Comparison of ENCODE assay signal across 40 cellular contexts in genomic region chr7:63931985-63932577, GRCh38.
"Had no signal": no experiment of that assay in that cellular context is flagged by ENCODE, and none has a peak within 500 bp of the region (broad histone marks: within the 10 kb centered on the region; RNA-seq: fewer than 3 reads in every experiment).

No MANE protein-coding gene starts in this region.

- H3K27me3 Mint-ChIP-seq: activated naive CD4-positive, alpha-beta T cell treated with anti-CD3 and anti-CD28 coated beads, Interleukin-2, amount 10 ng/mL, durations not matched to agents 7 days and 5 days; activated naive CD8-positive, alpha-beta T cell treated with anti-CD3 and anti-CD28 coated beads, Interleukin-2, amount 10 ng/mL, durations not matched to agents 7 days and 5 days; activated naive CD8-positive, alpha-beta T cell treated with anti-CD3 and anti-CD28 coated beads, Interleukin-2, amount 50 U/mL, for 24 hours; activated T-helper 17 cell treated with anti-CD3 and anti-CD28 coated beads, Interleukin-2, amount 50 U/mL, for 72 hours; brain; central memory CD8-positive, alpha-beta T cell had no signal

- DNase-seq: activated effector memory CD4-positive, alpha-beta T cell treated with anti-CD3 and anti-CD28 coated beads, Interleukin-2, amount 50 U/mL, for 16 hours; activated effector memory CD4-positive, alpha-beta T cell treated with Interleukin-2 at 50 U/mL for 16 hours; activated gamma-delta T cell; activated gamma-delta T cell treated with Interleukin-2 at 50 U/mL for 16 hours; activated naive CD4-positive, alpha-beta T cell; activated naive CD4-positive, alpha-beta T cell treated with anti-CD3 and anti-CD28 coated beads for 36 hours; activated naive CD4-positive, alpha-beta T cell treated with anti-CD3 and anti-CD28 coated beads, Interleukin-2, amount 10 ng/mL, durations not matched to agents 7 days and 5 days; activated naive CD4-positive, alpha-beta T cell treated with anti-CD3 and anti-CD28 coated beads, Interleukin-2, amount 50 U/mL, for 16 hours; activated naive CD4-positive, alpha-beta T cell treated with Interleukin-2 at 50 U/mL for 16 hours; activated naive CD8-positive, alpha-beta T cell treated with anti-CD3 and anti-CD28 coated beads for 36 hours; activated naive CD8-positive, alpha-beta T cell treated with anti-CD3 and anti-CD28 coated beads, Interleukin-2, amount 10 ng/mL, durations not matched to agents 7 days and 5 days; activated naive CD8-positive, alpha-beta T cell treated with anti-CD3 and anti-CD28 coated beads, Interleukin-2, amount 50 U/mL, for 24 hours; activated T-cell treated with anti-CD3 and anti-CD28 coated beads, Interleukin-2, amount 50 U/mL, for 1 hour; activated T-cell treated with anti-CD3 and anti-CD28 coated beads, Interleukin-2, amount 50 U/mL, for 24 hours; activated T-cell treated with anti-CD3 and anti-CD28 coated beads, Interleukin-2, amount 50 U/mL, for 4 hours; activated T-cell treated with anti-CD3 and anti-CD28 coated beads, Interleukin-2, amount 50 U/mL, for 48 hours; activated T-cell treated with anti-CD3 and anti-CD28 coated beads, Interleukin-2, amount 50 U/mL, for 72 hours; adrenal gland; amniotic stem cell; amygdala; anterior cingulate cortex; aorta; body of pancreas; brain microvascular endothelial cell; caudate nucleus; central memory CD4-positive, alpha-beta T cell; cerebellar nuclear complex had no signal

- H3K27ac Mint-ChIP-seq: activated naive CD4-positive, alpha-beta T cell treated with anti-CD3 and anti-CD28 coated beads for 36 hours; activated naive CD4-positive, alpha-beta T cell treated with anti-CD3 and anti-CD28 coated beads, Interleukin-2, amount 10 ng/mL, durations not matched to agents 7 days and 5 days; activated naive CD4-positive, alpha-beta T cell treated with anti-CD3 and anti-CD28 coated beads, Interleukin-2, amount 50 U/mL, for 24 hours; activated naive CD4-positive, alpha-beta T cell treated with anti-CD3 and anti-CD28 coated beads, Interleukin-2, amount 50 U/mL, for 72 hours; activated naive CD8-positive, alpha-beta T cell; activated naive CD8-positive, alpha-beta T cell treated with anti-CD3 and anti-CD28 coated beads for 36 hours; activated naive CD8-positive, alpha-beta T cell treated with anti-CD3 and anti-CD28 coated beads, Interleukin-2, amount 10 ng/mL, durations not matched to agents 7 days and 5 days; activated naive CD8-positive, alpha-beta T cell treated with anti-CD3 and anti-CD28 coated beads, Interleukin-2, amount 50 U/mL, for 24 hours; activated T-cell treated with anti-CD3 and anti-CD28 coated beads, Interleukin-2, amount 50 U/mL, for 24 hours; activated T-cell treated with anti-CD3 and anti-CD28 coated beads, Interleukin-2, amount 50 U/mL, for 72 hours; activated T-helper 1 cell treated with anti-CD3 and anti-CD28 coated beads, Interleukin-12 subunit alpha, Interleukin-12 subunit beta, Interleukin-2, Interleukin-4 antibody, amounts not matched to agents 30 ng/mL and 10 ng/mL and 1 ng/mL, durations not matched to agents 14 hours and 24 hours and 36 hours; activated T-helper 17 cell treated with anti-CD3 and anti-CD28 coated beads, Interleukin-2, amount 50 U/mL, for 72 hours; activated T-helper 2 cell treated with anti-CD3 and anti-CD28 coated beads, Interferon-gamma antibody, Interleukin-2, Interleukin-4, amounts not matched to agents 10 μg/mL and 5 μg/mL and 100 μg/mL, durations not matched to agents 14 hours and 24 hours and 36 hours; brain had no signal

- H3K36me3 ChIP-seq: adrenal gland, ascending aorta, brain microvascular endothelial cell, breast epithelium, cardiac muscle cell had no signal

- FAIRE-seq: astrocyte, bronchial epithelial cell had no signal

- H3K4me1 Mint-ChIP-seq: activated naive CD4-positive, alpha-beta T cell treated with anti-CD3 and anti-CD28 coated beads, Interleukin-2, amount 10 ng/mL, durations not matched to agents 7 days and 5 days; activated naive CD4-positive, alpha-beta T cell treated with anti-CD3 and anti-CD28 coated beads, Interleukin-2, amount 50 U/mL, for 24 hours; activated naive CD8-positive, alpha-beta T cell treated with anti-CD3 and anti-CD28 coated beads for 36 hours; activated naive CD8-positive, alpha-beta T cell treated with anti-CD3 and anti-CD28 coated beads, Interleukin-2, amount 10 ng/mL, durations not matched to agents 7 days and 5 days; activated naive CD8-positive, alpha-beta T cell treated with anti-CD3 and anti-CD28 coated beads, Interleukin-2, amount 50 U/mL, for 24 hours; activated T-helper 17 cell treated with anti-CD3 and anti-CD28 coated beads, Interleukin-2, amount 50 U/mL, for 72 hours; brain; central memory CD8-positive, alpha-beta T cell had no signal

- H3K9me3 Mint-ChIP-seq: activated naive CD4-positive, alpha-beta T cell treated with anti-CD3 and anti-CD28 coated beads for 36 hours; activated T-helper 17 cell treated with anti-CD3 and anti-CD28 coated beads, Interleukin-2, amount 50 U/mL, for 72 hours; central memory CD8-positive, alpha-beta T cell had no signal

- H3K4me3 Mint-ChIP-seq: activated naive CD4-positive, alpha-beta T cell treated with anti-CD3 and anti-CD28 coated beads for 36 hours; activated naive CD4-positive, alpha-beta T cell treated with anti-CD3 and anti-CD28 coated beads, Interleukin-2, amount 10 ng/mL, durations not matched to agents 7 days and 5 days; activated naive CD4-positive, alpha-beta T cell treated with anti-CD3 and anti-CD28 coated beads, Interleukin-2, amount 50 U/mL, for 24 hours; activated naive CD8-positive, alpha-beta T cell; activated naive CD8-positive, alpha-beta T cell treated with anti-CD3 and anti-CD28 coated beads for 36 hours; activated naive CD8-positive, alpha-beta T cell treated with anti-CD3 and anti-CD28 coated beads, Interleukin-2, amount 10 ng/mL, durations not matched to agents 7 days and 5 days; activated naive CD8-positive, alpha-beta T cell treated with anti-CD3 and anti-CD28 coated beads, Interleukin-2, amount 50 U/mL, for 24 hours; activated T-cell treated with anti-CD3 and anti-CD28 coated beads, Interleukin-2, amount 50 U/mL, for 24 hours; activated T-cell treated with anti-CD3 and anti-CD28 coated beads, Interleukin-2, amount 50 U/mL, for 4 hours; activated T-cell treated with anti-CD3 and anti-CD28 coated beads, Interleukin-2, amount 50 U/mL, for 72 hours; activated T-helper 1 cell treated with anti-CD3 and anti-CD28 coated beads, Interleukin-12 subunit alpha, Interleukin-12 subunit beta, Interleukin-2, Interleukin-4 antibody, amounts not matched to agents 30 ng/mL and 10 ng/mL and 1 ng/mL, durations not matched to agents 14 hours and 24 hours and 36 hours; activated T-helper 17 cell treated with anti-CD3 and anti-CD28 coated beads, Interleukin-2, amount 50 U/mL, for 72 hours; brain; central memory CD8-positive, alpha-beta T cell had no signal

- H3K9me3 ChIP-seq: adrenal gland, body of pancreas had no signal

- H3K27ac ChIP-seq: adrenal gland, ascending aorta, body of pancreas, brain microvascular endothelial cell, breast epithelium, cardiac muscle cell had no signal

- ATAC-seq: activated naive CD4-positive, alpha-beta T cell treated with anti-CD3 and anti-CD28 coated beads, Interleukin-2, amount 50 U/mL, for 72 hours; activated naive CD8-positive, alpha-beta T cell treated with anti-CD3 and anti-CD28 coated beads, Interleukin-2, amount 50 U/mL, for 24 hours; activated T-cell treated with anti-CD3 and anti-CD28 coated beads, Interleukin-2, amount 50 U/mL, for 4 hours; activated T-cell treated with anti-CD3 and anti-CD28 coated beads, Interleukin-2, amount 50 U/mL, for 72 hours; activated T-helper 17 cell treated with anti-CD3 and anti-CD28 coated beads, Interleukin-2, amount 50 U/mL, for 72 hours; body of pancreas had no signal

- H3K4me1 ChIP-seq: ascending aorta, breast epithelium had no signal

- H3K27me3 ChIP-seq: adrenal gland, ascending aorta, body of pancreas, brain microvascular endothelial cell, breast epithelium, cardiac muscle cell had no signal

- H3K36me3 Mint-ChIP-seq: activated naive CD4-positive, alpha-beta T cell treated with anti-CD3 and anti-CD28 coated beads, Interleukin-2, amount 10 ng/mL, durations not matched to agents 7 days and 5 days; activated naive CD4-positive, alpha-beta T cell treated with anti-CD3 and anti-CD28 coated beads, Interleukin-2, amount 50 U/mL, for 24 hours; activated naive CD8-positive, alpha-beta T cell; activated naive CD8-positive, alpha-beta T cell treated with anti-CD3 and anti-CD28 coated beads for 36 hours; activated naive CD8-positive, alpha-beta T cell treated with anti-CD3 and anti-CD28 coated beads, Interleukin-2, amount 10 ng/mL, durations not matched to agents 7 days and 5 days; brain had no signal

- H3K4me3 ChIP-seq: adrenal gland, ascending aorta, body of pancreas, breast epithelium, cardiac muscle cell had no signal
